16 cellular contexts compared by ENCODE assay signal in genomic region chr2:42575458-42576064, GRCh38. TPM values are rescaled to one million over a fixed set of nuclear protein-coding genes. Genes with fewer than 3 reads are reported as not detected.
DNase-seq lines count a peak whose midpoint lies in the region; ATAC-seq and TF ChIP-seq lines count a peak whose summit lies in the region.
"Had no signal": no experiment of that assay in that cellular context is flagged by ENCODE, and none has a peak within 500 bp of the region (broad histone marks: within the 10 kb centered on the region; RNA-seq: fewer than 3 reads in every experiment).

No MANE protein-coding gene starts in this region.

- no peaks in the 10 kb centered on the region for H3K27me3 Mint-ChIP-seq in activated CD8-positive, alpha-beta memory T cell treated with anti-CD3 and anti-CD28 coated beads, Interleukin-2, amount 10 ng/mL, durations not matched to agents 7 days and 5 days
- no peaks in the 10 kb centered on the region for H3K27me3 Mint-ChIP-seq in naive thymus-derived CD8-positive, alpha-beta T cell

- H3K27me3 ChIP-seq in Loucy (ENCODE audit: insufficient read depth, low read length, poor library complexity, severe bottlenecking) (no peaks in the 10 kb centered on the region), lower lobe of right lung (ENCODE audit: low read depth) (no peaks in the 10 kb centered on the region), stomach (no peaks in the 10 kb centered on the region)
- H3K27me3 ChIP-seq: colonic mucosa had no signal

- peak overlapping the region; percentile 39 for H3K4me2 ChIP-seq in Loucy (ENCODE audit: low read depth, low read length, poor library complexity, severe bottlenecking)

- no peak for TF ChIP-seq EP300 in stomach (IDR thresholded peaks at IDR 0.05)

- no peak overlapping the region for H3K9ac ChIP-seq in Loucy (ENCODE audit: low read depth, low read length, poor library complexity, severe bottlenecking)

- H3K4me1 Mint-ChIP-seq in activated CD8-positive, alpha-beta memory T cell treated with anti-CD3 and anti-CD28 coated beads, Interleukin-2, amount 10 ng/mL, durations not matched to agents 7 days and 5 days = peaks cover 16% of the 10 kb centered on the region
- peaks cover 16 to 70% (median 35%) of the 10 kb centered on the region in 4 donors for H3K4me1 Mint-ChIP-seq in naive thymus-derived CD8-positive, alpha-beta T cell

- H3K9me3 Mint-ChIP-seq in activated CD8-positive, alpha-beta memory T cell treated with anti-CD3 and anti-CD28 coated beads, Interleukin-2, amount 10 ng/mL, durations not matched to agents 7 days and 5 days (ENCODE audit: low read depth) = no peaks in the 10 kb centered on the region
- no peaks in the 10 kb centered on the region for H3K9me3 Mint-ChIP-seq in naive thymus-derived CD8-positive, alpha-beta T cell
- H3K9me3 Mint-ChIP-seq: mesothelial cell of epicardium had no signal

- H4K20me1 ChIP-seq in Loucy (ENCODE audit: insufficient read depth, low read length, poor library complexity, severe bottlenecking) = no peaks in the 10 kb centered on the region

- intact Hi-C loops in lower lobe of right lung (cut with DNase I) = no loop called here
- intact Hi-C loops in stomach (cut with DNase I; ENCODE audit: low total_unique reads) = no loop called here

- POLR2A ChIA-PET in naive thymus-derived CD8-positive, alpha-beta T cell (lab: Charles Lee) = interaction anchor here (0.6 kb wide), 1 partner anchor 200 kb away, joined by 5 read pairs; no protein-coding TSS in a partner anchor

- H3K9me3 ChIP-seq in Loucy (ENCODE audit: insufficient read depth, low read depth, low read length) (no peaks in the 10 kb centered on the region), lower lobe of right lung (no peaks in the 10 kb centered on the region), stomach (no peaks in the 10 kb centered on the region)
- H3K9me3 ChIP-seq: colonic mucosa had no signal

- H3K4me3 Mint-ChIP-seq in activated CD8-positive, alpha-beta memory T cell treated with anti-CD3 and anti-CD28 coated beads, Interleukin-2, amount 10 ng/mL, durations not matched to agents 7 days and 5 days = no peak overlapping the region
- H3K4me3 Mint-ChIP-seq in naive thymus-derived CD8-positive, alpha-beta T cell = peak overlapping the region in 9 of 10 donors; percentile 4 to 59 (median 35)
- H3K4me3 Mint-ChIP-seq: mesothelial cell of epicardium had no signal

- no peak overlapping the region for H3K27ac Mint-ChIP-seq in activated CD8-positive, alpha-beta memory T cell treated with anti-CD3 and anti-CD28 coated beads, Interleukin-2, amount 10 ng/mL, durations not matched to agents 7 days and 5 days
- peak overlapping the region in 9 of 10 donors; percentile 41 to 84 (median 72) for H3K27ac Mint-ChIP-seq in naive thymus-derived CD8-positive, alpha-beta T cell
- H3K27ac Mint-ChIP-seq: mesothelial cell of epicardium had no signal

- peaks cover 15% of the 10 kb centered on the region for H3K36me3 Mint-ChIP-seq in activated CD8-positive, alpha-beta memory T cell treated with anti-CD3 and anti-CD28 coated beads, Interleukin-2, amount 10 ng/mL, durations not matched to agents 7 days and 5 days
- H3K36me3 Mint-ChIP-seq in naive thymus-derived CD8-positive, alpha-beta T cell = peaks cover 4 to 73% (median 20%) of the 10 kb centered on the region in 3 donors

- ATAC-seq in activated CD8-positive, alpha-beta memory T cell treated with anti-CD3 and anti-CD28 coated beads, Interleukin-2, amount 10 ng/mL, durations not matched to agents 7 days and 5 days = peak; percentile 51
- ATAC-seq in GM21786 (IDR thresholded peaks at IDR 0.05; ENCODE audit: unreplicated experiment) (peak; percentile 74), lower lobe of right lung (no peak), HG03280 (IDR thresholded peaks at IDR 0.05; ENCODE audit: unreplicated experiment) (no peak)
- peak; percentile 53 to 68 for ATAC-seq in naive thymus-derived CD8-positive, alpha-beta T cell

- no peak overlapping the region for H3K27ac ChIP-seq in lower lobe of right lung
- no peak overlapping the region for H3K27ac ChIP-seq in stomach
- H3K27ac ChIP-seq: colonic mucosa, epithelial cell of prostate, skin epidermis had no signal

- H3K4me3 ChIP-seq in Loucy (ENCODE audit: low read length, poor library complexity, severe bottlenecking) (peak overlapping the region; percentile 0), lower lobe of right lung (no peak overlapping the region), stomach (no peak overlapping the region)
- H3K4me3 ChIP-seq: colonic mucosa, skin epidermis had no signal

- no peak overlapping the region for H2AFZ ChIP-seq in Loucy (ENCODE audit: low read length)

- H3K4me1 ChIP-seq in Loucy (ENCODE audit: insufficient read depth, low read length, poor library complexity, severe bottlenecking) = peaks cover 20% of the 10 kb centered on the region
- peaks cover 2% of the 10 kb centered on the region for H3K4me1 ChIP-seq in lower lobe of right lung
- peaks cover 0 to 51% (median 19%) of the 10 kb centered on the region in 4 donors for H3K4me1 ChIP-seq in stomach
- H3K4me1 ChIP-seq: colonic mucosa had no signal

- CTCF ChIA-PET in activated CD8-positive, alpha-beta memory T cell treated with anti-CD3 and anti-CD28 coated beads, Interleukin-2, amount 10 ng/mL, durations not matched to agents 7 days and 5 days (lab: Charles Lee) = interaction anchor here (1.0 kb wide), 1 partner anchor 88 kb away, joined by 3 read pairs; no protein-coding TSS in a partner anchor

- 84 to 89% (median 86%) methylated on average over 3 of the region's 3 CpGs for WGBS in stomach, 5 donors

- no peaks in the 10 kb centered on the region for H3K9me2 ChIP-seq in Loucy (replicated peaks; ENCODE audit: low read depth, low read length)

- no peak for TF ChIP-seq POLR2A in stomach (IDR thresholded peaks at IDR 0.05)

- no peak for TF ChIP-seq CTCF in Loucy (conservative IDR thresholded peaks at IDR 0.05; ENCODE audit: low read length)
- no peak for TF ChIP-seq CTCF in lower lobe of right lung (IDR thresholded peaks at IDR 0.05)
- no peak for TF ChIP-seq CTCF in stomach (IDR thresholded peaks at IDR 0.05)

- H3F3A ChIP-seq in Loucy (ENCODE audit: low read depth) = no peaks in the 10 kb centered on the region

- DNase-seq in activated CD8-positive, alpha-beta memory T cell treated with anti-CD3 and anti-CD28 coated beads, Interleukin-2, amount 10 ng/mL, durations not matched to agents 7 days and 5 days = no peak
- no peak for DNase-seq in activated CD8-positive, alpha-beta memory T cell treated with anti-CD3 and anti-CD28 coated beads, Interleukin-2, amount 50 U/mL, for 48 hours
- no peak for DNase-seq in naive thymus-derived CD8-positive, alpha-beta T cell
- no peak for DNase-seq in lower lobe of right lung
- no peak for DNase-seq in stomach
- DNase-seq: anterior cingulate cortex; colonic mucosa; NCI-H2171 treated with DMSO at 0.1 percent for 48 hours; NK-92 treated with Interleukin-12 subunit alpha and Interleukin-12 subunit beta, amount 100 ng/mL, for 24 hours; Right ventricle myocardium superior had no signal

- H3K36me3 ChIP-seq in Loucy (ENCODE audit: insufficient read depth, low read length) (peaks cover 12% of the 10 kb centered on the region; the same call in 1 of the 2 replicates), lower lobe of right lung (peaks cover 23% of the 10 kb centered on the region), stomach (peaks cover 2 to 65% (median 52%) of the 10 kb centered on the region in 4 donors)

- peaks cover 38% of the 10 kb centered on the region; the same call in 1 of the 2 replicates for H3K79me2 ChIP-seq in Loucy (ENCODE audit: insufficient read depth, low read length)

RNA-seq across cellular contexts. Expression of gene MTA3, which starts 7.1 kb away (rescaled TPM):
- total RNA-seq in activated CD8-positive, alpha-beta memory T cell treated with anti-CD3 and anti-CD28 coated beads, Interleukin-2, amount 10 ng/mL, durations not matched to agents 7 days and 5 days = 10 to 100 TPM; 22.8 to 23.6 TPM
- 10 to 100 TPM; 36.7 to 40.4 TPM for total RNA-seq in naive thymus-derived CD8-positive, alpha-beta T cell
- polyA plus RNA-seq in naive thymus-derived CD8-positive, alpha-beta T cell = 10 to 100 TPM; 17.1 to 21.4 (median 18.8) TPM
- total RNA-seq in lower lobe of right lung = 23.5 TPM
- total RNA-seq in stomach = 100 to 1,000 TPM in 1 of 5 donors, 10 to 100 TPM in 4; 35.0 to 120 (median 59.3) TPM
- polyA plus RNA-seq in stomach = 10 to 100 TPM; 27.8 to 42.0 (median 34.8) TPM

Comparison
In these comparisons a context has a peak if more than half of its experiments do, and no peak if none do; other contexts are left out.
1. ATAC-seq: peak in activated CD8-positive, alpha-beta memory T cell treated with anti-CD3 and anti-CD28 coated beads, Interleukin-2, amount 10 ng/mL, durations not matched to agents 7 days and 5 days (single experiment), GM21786 (single experiment) and naive thymus-derived CD8-positive, alpha-beta T cell (2 of 2); none in lower lobe of right lung (0 of 2) and HG03280 (single experiment).